ENCODE assay signal across 13 cellular contexts in genomic region chr10:88138319-88138848, GRCh38.
DNase-seq lines count a peak whose midpoint lies in the region; ATAC-seq, FAIRE-seq and TF ChIP-seq lines count a peak whose summit lies in the region.
"Had no signal": no experiment of that assay in that cellular context is flagged by ENCODE, and none has a peak within 500 bp of the region (broad histone marks: within the 10 kb centered on the region; RNA-seq: fewer than 3 reads in every experiment).

No MANE protein-coding gene starts in this region.

- DNase-seq in GM12891 (ENCODE audit: insufficient read length, low spot score) (peak; percentile 29), AG08395 (ENCODE audit: low spot score) (no peak), trophoblast cell (no peak), activated gamma-delta T cell (lab: John Stamatoyannopoulos, UW) (no peak)
- peak; percentile 21 for DNase-seq in T-helper 2 cell treated with Interferon-gamma antibody and Interleukin-4, amounts not matched to agents 5 μg/mL and 100 μg/mL, for 36 hours (ENCODE audit: low spot score)
- no peak for DNase-seq in activated T-helper 2 cell treated with anti-CD3 and anti-CD28 coated beads, Interferon-gamma antibody, Interleukin-2, Interleukin-4, amounts not matched to agents 10 μg/mL and 5 μg/mL and 100 μg/mL, durations not matched to agents 14 hours and 24 hours and 36 hours (ENCODE audit: low spot score)
- DNase-seq: kidney; stimulated activated CD8-positive, alpha-beta memory T cell treated with anti-CD3 and anti-CD28 coated beads, Interleukin-4, amount 100 ng/mL, for 48 hours had no signal

- peak overlapping the region; percentile 9 for H3K4me3 Mint-ChIP-seq in T-helper 2 cell treated with Interferon-gamma antibody and Interleukin-4, amounts not matched to agents 5 μg/mL and 100 μg/mL, for 36 hours
- no peak overlapping the region for H3K4me3 Mint-ChIP-seq in activated T-helper 2 cell treated with anti-CD3 and anti-CD28 coated beads, Interferon-gamma antibody, Interleukin-2, Interleukin-4, amounts not matched to agents 10 μg/mL and 5 μg/mL and 100 μg/mL, durations not matched to agents 14 hours and 24 hours and 36 hours (ENCODE audit: low read depth)

- peaks cover 30% of the 10 kb centered on the region for H3K27me3 Mint-ChIP-seq in T-helper 2 cell treated with Interferon-gamma antibody and Interleukin-4, amounts not matched to agents 5 μg/mL and 100 μg/mL, for 36 hours (ENCODE audit: low read depth)
- peaks cover 22% of the 10 kb centered on the region for H3K27me3 Mint-ChIP-seq in activated T-helper 2 cell treated with anti-CD3 and anti-CD28 coated beads, Interferon-gamma antibody, Interleukin-2, Interleukin-4, amounts not matched to agents 10 μg/mL and 5 μg/mL and 100 μg/mL, durations not matched to agents 14 hours and 24 hours and 36 hours (ENCODE audit: low read depth)

- H3K18ac ChIP-seq in trophoblast cell (ENCODE audit: low read length): no peak overlapping the region

- H4K12ac ChIP-seq in trophoblast cell (ENCODE audit: low read depth, low read length): no peak overlapping the region

- H3K36me3 ChIP-seq in trophoblast cell (ENCODE audit: control insufficient read depth in 1 of 2, insufficient read depth in 2 of 2, low read length in 2 of 2): no peaks in the 10 kb centered on the region
- H3K36me3 ChIP-seq: BLaER1 had no signal

- H3K36me3 Mint-ChIP-seq in T-helper 2 cell treated with Interferon-gamma antibody and Interleukin-4, amounts not matched to agents 5 μg/mL and 100 μg/mL, for 36 hours (ENCODE audit: low read depth): no peaks in the 10 kb centered on the region
- H3K36me3 Mint-ChIP-seq in activated T-helper 2 cell treated with anti-CD3 and anti-CD28 coated beads, Interferon-gamma antibody, Interleukin-2, Interleukin-4, amounts not matched to agents 10 μg/mL and 5 μg/mL and 100 μg/mL, durations not matched to agents 14 hours and 24 hours and 36 hours (ENCODE audit: low read depth): no peaks in the 10 kb centered on the region

- H3K4me1 ChIP-seq in trophoblast cell (ENCODE audit: control insufficient read depth in 1 of 2, insufficient read depth in 2 of 2, low read length in 2 of 2): peaks cover 0 to 2% of the 10 kb centered on the region in 2 experiments
- H3K4me1 ChIP-seq: BLaER1 had no signal

- no peak overlapping the region for H3K4me2 ChIP-seq in trophoblast cell (ENCODE audit: low read length)
- H3K4me2 ChIP-seq: BLaER1 had no signal

- H3K27ac Mint-ChIP-seq in T-helper 2 cell treated with Interferon-gamma antibody and Interleukin-4, amounts not matched to agents 5 μg/mL and 100 μg/mL, for 36 hours: no peak overlapping the region
- H3K27ac Mint-ChIP-seq in activated T-helper 2 cell treated with anti-CD3 and anti-CD28 coated beads, Interferon-gamma antibody, Interleukin-2, Interleukin-4, amounts not matched to agents 10 μg/mL and 5 μg/mL and 100 μg/mL, durations not matched to agents 14 hours and 24 hours and 36 hours: no peak overlapping the region

- H3K9ac ChIP-seq in trophoblast cell (ENCODE audit: low read length): no peak overlapping the region
- H3K9ac ChIP-seq: BLaER1 had no signal

- H4K91ac ChIP-seq in trophoblast cell (ENCODE audit: low read depth, low read length): no peak overlapping the region

- no peak overlapping the region for H4K8ac ChIP-seq in trophoblast cell (ENCODE audit: low read depth, low read length)

- no peaks in the 10 kb centered on the region for H3K9me3 Mint-ChIP-seq in T-helper 2 cell treated with Interferon-gamma antibody and Interleukin-4, amounts not matched to agents 5 μg/mL and 100 μg/mL, for 36 hours
- H3K9me3 Mint-ChIP-seq in activated T-helper 2 cell treated with anti-CD3 and anti-CD28 coated beads, Interferon-gamma antibody, Interleukin-2, Interleukin-4, amounts not matched to agents 10 μg/mL and 5 μg/mL and 100 μg/mL, durations not matched to agents 14 hours and 24 hours and 36 hours: peaks cover 3% of the 10 kb centered on the region

- ATAC-seq in GM19372 (IDR thresholded peaks at IDR 0.05; ENCODE audit: low read depth, unreplicated experiment) (peak; percentile 87), HG02938 (IDR thresholded peaks at IDR 0.05; ENCODE audit: unreplicated experiment) (peak; percentile 90)

- H3K79me2 ChIP-seq in trophoblast cell (ENCODE audit: control insufficient read depth, insufficient read depth, low read length, poor library complexity): no peaks in the 10 kb centered on the region

- peaks cover 13% of the 10 kb centered on the region for H3K4me1 Mint-ChIP-seq in T-helper 2 cell treated with Interferon-gamma antibody and Interleukin-4, amounts not matched to agents 5 μg/mL and 100 μg/mL, for 36 hours (ENCODE audit: low read depth)
- peaks cover 24% of the 10 kb centered on the region for H3K4me1 Mint-ChIP-seq in activated T-helper 2 cell treated with anti-CD3 and anti-CD28 coated beads, Interferon-gamma antibody, Interleukin-2, Interleukin-4, amounts not matched to agents 10 μg/mL and 5 μg/mL and 100 μg/mL, durations not matched to agents 14 hours and 24 hours and 36 hours (ENCODE audit: low read depth)

- no peaks in the 10 kb centered on the region for H3K27me3 ChIP-seq in trophoblast cell (ENCODE audit: insufficient read depth, low read length)
- H3K27me3 ChIP-seq: BLaER1 had no signal

- no CpG with 5 or more reads among the region's 2 CpGs for WGBS in trophoblast cell (ENCODE audit: extremely low coverage, insufficient coverage, insufficient read length)

- TF ChIP-seq POLR2A in GM12891 (IDR thresholded peaks at IDR 0.05; ENCODE audit: low read depth, low read length): no peak

- no peak overlapping the region for H2BK120ac ChIP-seq in trophoblast cell (ENCODE audit: insufficient read depth, low read length, poor library complexity)

- H2AFZ ChIP-seq in trophoblast cell (ENCODE audit: insufficient read depth, low read length, poor library complexity): no peak overlapping the region

- FAIRE-seq in GM12891 (lab: Jason Lieb, UNC): peak; percentile 90
- FAIRE-seq: kidney had no signal

- no peak overlapping the region for H2AK5ac ChIP-seq in trophoblast cell (ENCODE audit: low read length)

- H2BK12ac ChIP-seq in trophoblast cell (ENCODE audit: low read length): no peak overlapping the region

- intact Hi-C loops in activated T-helper 2 cell treated with anti-CD3 and anti-CD28 coated beads, Interferon-gamma antibody, Interleukin-2, Interleukin-4, amounts not matched to agents 10 μg/mL and 5 μg/mL and 100 μg/mL, durations not matched to agents 14 hours and 24 hours and 36 hours (cut with micrococcal nuclease): loop anchor here (1.0 to 5.0 kb wide), 7 partner anchors 14 to 276 kb away; partner anchors contain the start of genes KLLN and PTEN

- no peak overlapping the region for H3K27ac ChIP-seq in trophoblast cell (ENCODE audit: low read depth, low read length)
- H3K27ac ChIP-seq: BLaER1, coronary artery, RWPE1 had no signal

- H3K79me1 ChIP-seq in trophoblast cell (ENCODE audit: low read length): no peaks in the 10 kb centered on the region

- no peaks in the 10 kb centered on the region for H3K9me3 ChIP-seq in trophoblast cell (ENCODE audit: insufficient read depth, low read depth, low read length)
- H3K9me3 ChIP-seq: BLaER1 had no signal

- no peak overlapping the region for H3K23ac ChIP-seq in trophoblast cell (ENCODE audit: low read length)

- no peak overlapping the region for H3K14ac ChIP-seq in trophoblast cell (ENCODE audit: low read length)

- H3K4ac ChIP-seq in trophoblast cell (ENCODE audit: low read depth, low read length): no peak overlapping the region

- H2BK5ac ChIP-seq in trophoblast cell (ENCODE audit: low read depth, low read length, poor library complexity): no peak overlapping the region

- H3K4me3 ChIP-seq in trophoblast cell (ENCODE audit: low read depth, low read length): no peak overlapping the region
- H3K4me3 ChIP-seq: BLaER1, coronary artery had no signal

TF ChIP-seq in GM12891, 5 proteins besides CTCF, POLR2A, EP300 and RAD21:
- TF ChIP-seq PAX5 (IDR thresholded peaks at IDR 0.05; ENCODE audit: insufficient read depth, low read length, severe bottlenecking) (no peak), SPI1 (IDR thresholded peaks at IDR 0.05; ENCODE audit: low read depth, low read length) (no peak), TAF1 (IDR thresholded peaks at IDR 0.05; ENCODE audit: low read depth, low read length) (no peak), POLR2AphosphoS5 (IDR thresholded peaks at IDR 0.05; ENCODE audit: low read depth, low read length) (no peak), POU2F2 (IDR thresholded peaks at IDR 0.05; ENCODE audit: low read depth, low read length) (no peak)
TF ChIP-seq in GM12891: peak in this region for 0.

Comparison
In these comparisons a context has a peak if more than half of its experiments do, and no peak if none do; other contexts are left out.
1. DNase-seq: peak in GM12891 (single experiment) and T-helper 2 cell treated with Interferon-gamma antibody and Interleukin-4, amounts not matched to agents 5 μg/mL and 100 μg/mL, for 36 hours (single experiment); none in activated T-helper 2 cell treated with anti-CD3 and anti-CD28 coated beads, Interferon-gamma antibody, Interleukin-2, Interleukin-4, amounts not matched to agents 10 μg/mL and 5 μg/mL and 100 μg/mL, durations not matched to agents 14 hours and 24 hours and 36 hours (single experiment), AG08395 (single experiment), trophoblast cell (0 of 2) and activated gamma-delta T cell (single experiment).